ENCODE assay signal across 8 cellular contexts in genomic region chr17:47841488-47842308, GRCh38. TPM values are rescaled to one million over a fixed set of nuclear protein-coding genes. Genes with fewer than 3 reads are reported as not detected.
A peak's percentile ranks its signal among the peaks of the same experiment; 100 is the strongest.
DNase-seq lines count a peak whose midpoint lies in the region; ATAC-seq, FAIRE-seq and TF ChIP-seq lines count a peak whose summit lies in the region.

No MANE protein-coding gene starts in this region.

- no peak for TF ChIP-seq EP300 in esophagus muscularis mucosa (IDR thresholded peaks at IDR 0.05)

- H3K27me3 ChIP-seq in SJSA1 (replicated peaks) (peaks cover 21% of the 10 kb centered on the region), esophagus muscularis mucosa (peaks cover 0 to 22% (median 13%) of the 10 kb centered on the region in 4 donors)

- TF ChIP-seq CTCF in esophagus muscularis mucosa (IDR thresholded peaks at IDR 0.05) (no peak), retinal pigment epithelial cell (conservative IDR thresholded peaks at IDR 0.05; ENCODE audit: low read depth, low read length) (no peak)

- 73% methylated on average over 15 of the region's 16 CpGs for WGBS in esophagus muscularis mucosa

- H3K27ac ChIP-seq in SJSA1: no peak overlapping the region
- peak overlapping the region; percentile 52 to 76 (median 74) for H3K27ac ChIP-seq in esophagus muscularis mucosa (replicated peaks in 1 of 4)

- ATAC-seq in HG03045 (IDR thresholded peaks at IDR 0.05; ENCODE audit: unreplicated experiment): no peak

- peak; percentile 55 for FAIRE-seq in GM18507 (lab: Jason Lieb, UNC)

- intact Hi-C loops in esophagus muscularis mucosa (cut with DNase I): loop anchor here (1.0 to 10.0 kb wide), 4 partner anchors 49 to 173 kb away; partner anchors contain the start of genes CDK5RAP3 and PNPO

- H3K36me3 ChIP-seq in SJSA1: peaks cover 21% of the 10 kb centered on the region
- H3K36me3 ChIP-seq in esophagus muscularis mucosa: peaks cover 0 to 26% (median 21%) of the 10 kb centered on the region in 4 donors

- H3K9me3 ChIP-seq in SJSA1 (replicated peaks): no peaks in the 10 kb centered on the region
- no peaks in the 10 kb centered on the region for H3K9me3 ChIP-seq in esophagus muscularis mucosa

- DNase-seq in GM18507 (ENCODE audit: extremely low spot score, insufficient read length, low read depth) (no peak), SJSA1 (ENCODE audit: low read depth in 1 of 2, low spot score in 2 of 2) (no peak), esophagus muscularis mucosa (ENCODE audit: extremely low spot score) (no peak), retinal pigment epithelial cell (ENCODE audit: low read depth) (no peak), NCI-H446 (lab: John Stamatoyannopoulos, UW) (no peak), ureter (ENCODE audit: low spot score) (no peak), GM03348 (ENCODE audit: low spot score) (no peak)

- H3K4me1 ChIP-seq in SJSA1 (replicated peaks) (peaks cover 8% of the 10 kb centered on the region), esophagus muscularis mucosa (peaks cover 15 to 46% (median 43%) of the 10 kb centered on the region in 4 donors)

- no peak for TF ChIP-seq POLR2A in esophagus muscularis mucosa (IDR thresholded peaks at IDR 0.05; ENCODE audit: low read depth)

- H3K4me3 ChIP-seq in SJSA1 (peak overlapping the region; percentile 64), esophagus muscularis mucosa (peak overlapping the region; percentile 71 to 94 (median 88)), retinal pigment epithelial cell (ENCODE audit: low read length) (peak overlapping the region; percentile 93)

RNA-seq across cellular contexts. Expression of gene SCRN2, which starts 0.6 kb away (rescaled TPM):
- total RNA-seq in SJSA1 (2014; rRNA removed; shearing (Covaris generic)): 39.5 and 41.1 TPM in 2 replicates
- total RNA-seq in esophagus muscularis mucosa (10 to 100 TPM in 3 of 4 donors, 1 to 10 TPM in 1; 9.6 to 34.0 (median 23.1) TPM), ureter (36.5 TPM)

RNA-seq across cellular contexts. Expression of gene SP6, which starts 9.3 kb away (rescaled TPM):
- total RNA-seq in SJSA1 (2014; rRNA removed; shearing (Covaris generic)): not detected in 2 replicates
- total RNA-seq in esophagus muscularis mucosa: under 1 TPM; under 0.01 to 0.71 (median 0.25) TPM
- 9.2 TPM for total RNA-seq in ureter

RNA-seq across cellular contexts. Expression of gene LRRC46, which starts 10.2 kb away (rescaled TPM):
- not detected in 2 replicates for total RNA-seq in SJSA1 (2014; rRNA removed; shearing (Covaris generic))
- total RNA-seq in esophagus muscularis mucosa: under 1 TPM in 1 of 4 donors, not detected in 3; 0.45 TPM
- total RNA-seq in ureter: 0.31 TPM

RNA-seq across cellular contexts. Expression of gene MRPL10, which starts 10.4 kb away (rescaled TPM):
- total RNA-seq in SJSA1 (2014; rRNA removed; shearing (Covaris generic)): 27.3 and 54.7 TPM in 2 replicates
- total RNA-seq in esophagus muscularis mucosa (10 to 100 TPM; 43.6 to 86.8 (median 63.2) TPM), ureter (38.2 TPM)

RNA-seq across cellular contexts. Expression of gene OSBPL7, which starts 20.1 kb away (rescaled TPM):
- 6.2 and 6.4 TPM in 2 replicates for total RNA-seq in SJSA1 (2014; rRNA removed; shearing (Covaris generic))
- total RNA-seq in esophagus muscularis mucosa (1 to 10 TPM; 2.0 to 8.4 (median 4.7) TPM), ureter (27.2 TPM)
